ENCODE assay signal across 1 cellular context in the genomic region with DNA sequence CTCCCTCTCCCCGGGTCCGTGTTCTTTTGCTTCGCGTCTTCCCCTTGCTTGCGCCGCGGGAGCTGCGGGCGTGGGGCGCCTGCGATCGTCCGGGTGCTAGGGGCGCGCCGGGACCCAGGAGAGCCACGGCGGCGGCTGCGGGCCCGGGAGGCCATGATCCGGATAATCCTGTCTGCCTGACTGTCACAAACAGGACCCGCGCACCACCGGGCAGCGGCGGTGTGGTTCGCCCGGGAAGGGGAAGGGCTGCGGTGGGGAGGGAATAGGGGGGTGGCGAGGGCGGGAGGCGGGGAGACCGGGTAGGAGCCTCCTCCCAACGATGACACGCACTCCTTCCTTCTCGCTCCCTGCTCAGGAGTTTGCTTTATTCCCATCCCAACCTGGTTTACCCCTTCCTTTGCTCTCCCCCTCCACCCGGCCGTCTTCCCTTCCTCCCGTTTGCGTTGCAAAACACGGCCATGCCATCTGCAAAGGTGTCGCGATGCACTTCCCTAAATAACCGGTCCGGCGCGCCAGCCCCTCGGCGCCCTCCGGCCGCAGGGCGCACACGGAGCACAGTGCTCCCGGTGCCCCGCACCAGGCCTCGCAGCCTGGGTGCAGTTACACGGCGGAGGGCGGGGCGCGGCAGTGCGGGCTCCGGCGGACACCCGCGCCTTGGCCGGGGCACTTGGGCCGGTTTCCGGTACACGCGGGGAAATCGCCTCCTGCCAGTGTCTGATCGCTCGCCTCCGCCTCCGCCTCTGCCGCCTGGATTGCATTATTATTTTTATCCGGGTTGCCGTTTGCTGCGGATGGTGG.
TF ChIP-seq lines count a peak whose summit lies in the region.

No MANE protein-coding gene starts in this region.

TF ChIP-seq in HepG2, 621 proteins besides CTCF, POLR2A, EP300 and RAD21 (continued from another document and continues in another):
- no peak for TF ChIP-seq SP4 (CRISPR knock-in tag; IDR thresholded peaks at IDR 0.05)
- peak; percentile 8 for TF ChIP-seq HNRNPLL (IDR thresholded peaks at IDR 0.05; ENCODE audit: low read depth, low read length, poor library complexity, severe bottlenecking)
- TF ChIP-seq ARNT2 (CRISPR knock-in tag; IDR thresholded peaks at IDR 0.05; ENCODE audit: low read depth): peak; percentile 37; the same call in 1 of the 2 replicates
- no peak for TF ChIP-seq MATR3 (CRISPR knock-in tag; IDR thresholded peaks at IDR 0.05)
- no peak for TF ChIP-seq NR2F1 (CRISPR knock-in tag; IDR thresholded peaks at IDR 0.05)
- TF ChIP-seq ZNF292 (CRISPR knock-in tag; IDR thresholded peaks at IDR 0.05; ENCODE audit: borderline replicate concordance, low read depth): no peak
- no peak for TF ChIP-seq SALL2 (CRISPR knock-in tag; IDR thresholded peaks at IDR 0.05)
- TF ChIP-seq NKX3-1 (CRISPR knock-in tag; IDR thresholded peaks at IDR 0.05): no peak
- TF ChIP-seq RELA (CRISPR knock-in tag; IDR thresholded peaks at IDR 0.05): no peak
- TF ChIP-seq ZNF629 (CRISPR knock-in tag; conservative IDR thresholded peaks at IDR 0.05): no peak
- no peak for TF ChIP-seq ZNF556 (CRISPR knock-in tag; IDR thresholded peaks at IDR 0.05; ENCODE audit: borderline replicate concordance)
- no peak for TF ChIP-seq FOXK2 (IDR thresholded peaks at IDR 0.05)
- TF ChIP-seq FOXK1 (CRISPR knock-in tag; IDR thresholded peaks at IDR 0.05; ENCODE audit: borderline replicate concordance, low read depth): 0 out of 2 replicates have a peak, but pooled peaks have one; percentile 31
- TF ChIP-seq ZNF772 (CRISPR knock-in tag; IDR thresholded peaks at IDR 0.05): peak; percentile 43; the same call in 1 of the 2 replicates
- TF ChIP-seq ZNF740 (CRISPR knock-in tag; IDR thresholded peaks at IDR 0.05): no peak
- no peak for TF ChIP-seq BCL6 (CRISPR knock-in tag; IDR thresholded peaks at IDR 0.05)
- no peak for TF ChIP-seq ZUFSP (CRISPR knock-in tag; IDR thresholded peaks at IDR 0.05; ENCODE audit: borderline replicate concordance)
- TF ChIP-seq, protein P1, sequence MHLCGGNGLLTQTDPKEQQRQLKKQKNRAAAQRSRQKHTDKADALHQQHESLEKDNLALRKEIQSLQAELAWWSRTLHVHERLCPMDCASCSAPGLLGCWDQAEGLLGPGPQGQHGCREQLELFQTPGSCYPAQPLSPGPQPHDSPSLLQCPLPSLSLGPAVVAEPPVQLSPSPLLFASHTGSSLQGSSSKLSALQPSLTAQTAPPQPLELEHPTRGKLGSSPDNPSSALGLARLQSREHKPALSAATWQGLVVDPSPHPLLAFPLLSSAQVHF (CRISPR knock-in tag; IDR thresholded peaks at IDR 0.05): 0 out of 2 replicates have a peak, but pooled peaks have one; percentile 48
- TF ChIP-seq RERE (CRISPR knock-in tag; IDR thresholded peaks at IDR 0.05; ENCODE audit: low read depth): no peak
- TF ChIP-seq ZNF296 (CRISPR knock-in tag; conservative IDR thresholded peaks at IDR 0.05): no peak
- no peak for TF ChIP-seq HINFP (CRISPR knock-in tag; IDR thresholded peaks at IDR 0.05; ENCODE audit: low read depth)
- no peak for TF ChIP-seq MAZ (IDR thresholded peaks at IDR 0.05; ENCODE audit: borderline replicate concordance, low read depth, low read length)
- TF ChIP-seq MAZ (CRISPR knock-in tag; IDR thresholded peaks at IDR 0.05; ENCODE audit: low read depth): 0 out of 2 replicates have a peak, but pooled peaks have one; percentile 40
- TF ChIP-seq, protein P2, sequence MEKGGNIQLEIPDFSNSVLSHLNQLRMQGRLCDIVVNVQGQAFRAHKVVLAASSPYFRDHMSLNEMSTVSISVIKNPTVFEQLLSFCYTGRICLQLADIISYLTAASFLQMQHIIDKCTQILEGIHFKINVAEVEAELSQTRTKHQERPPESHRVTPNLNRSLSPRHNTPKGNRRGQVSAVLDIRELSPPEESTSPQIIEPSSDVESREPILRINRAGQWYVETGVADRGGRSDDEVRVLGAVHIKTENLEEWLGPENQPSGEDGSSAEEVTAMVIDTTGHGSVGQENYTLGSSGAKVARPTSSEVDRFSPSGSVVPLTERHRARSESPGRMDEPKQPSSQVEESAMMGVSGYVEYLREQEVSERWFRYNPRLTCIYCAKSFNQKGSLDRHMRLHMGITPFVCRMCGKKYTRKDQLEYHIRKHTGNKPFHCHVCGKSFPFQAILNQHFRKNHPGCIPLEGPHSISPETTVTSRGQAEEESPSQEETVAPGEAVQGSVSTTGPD (CRISPR knock-in tag; IDR thresholded peaks at IDR 0.05): no peak
- TF ChIP-seq MEF2D (CRISPR knock-in tag; IDR thresholded peaks at IDR 0.05): no peak
- TF ChIP-seq TOPORS (CRISPR knock-in tag; IDR thresholded peaks at IDR 0.05): 0 out of 2 replicates have a peak, but pooled peaks have one; percentile 9
- TF ChIP-seq, protein P3, sequence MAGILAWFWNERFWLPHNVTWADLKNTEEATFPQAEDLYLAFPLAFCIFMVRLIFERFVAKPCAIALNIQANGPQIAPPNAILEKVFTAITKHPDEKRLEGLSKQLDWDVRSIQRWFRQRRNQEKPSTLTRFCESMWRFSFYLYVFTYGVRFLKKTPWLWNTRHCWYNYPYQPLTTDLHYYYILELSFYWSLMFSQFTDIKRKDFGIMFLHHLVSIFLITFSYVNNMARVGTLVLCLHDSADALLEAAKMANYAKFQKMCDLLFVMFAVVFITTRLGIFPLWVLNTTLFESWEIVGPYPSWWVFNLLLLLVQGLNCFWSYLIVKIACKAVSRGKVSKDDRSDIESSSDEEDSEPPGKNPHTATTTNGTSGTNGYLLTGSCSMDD (CRISPR knock-in tag; IDR thresholded peaks at IDR 0.05): no peak
- TF ChIP-seq TCF7L2 (IDR thresholded peaks at IDR 0.05; ENCODE audit: low read depth, low read length): no peak
- peak; percentile 66; the same call in 1 of the 2 replicates for TF ChIP-seq UBTF (CRISPR knock-in tag; IDR thresholded peaks at IDR 0.05)
- no peak for TF ChIP-seq ZNF660 (CRISPR knock-in tag; IDR thresholded peaks at IDR 0.05; ENCODE audit: borderline replicate concordance, low read depth)
- TF ChIP-seq CHCHD3 (CRISPR knock-in tag; IDR thresholded peaks at IDR 0.05): 0 out of 2 replicates have a peak, but pooled peaks have one; percentile 42
- TF ChIP-seq IRX3 (CRISPR knock-in tag; IDR thresholded peaks at IDR 0.05; ENCODE audit: borderline replicate concordance, low read depth): no peak
- TF ChIP-seq GABPB1 (CRISPR knock-in tag; IDR thresholded peaks at IDR 0.05): peak; percentile 51
- TF ChIP-seq ZNF44 (CRISPR knock-in tag; IDR thresholded peaks at IDR 0.05): no peak
- TF ChIP-seq ZBTB43 (CRISPR knock-in tag; conservative IDR thresholded peaks at IDR 0.05): no peak; the same call in 1 of the 2 replicates
- no peak for TF ChIP-seq ZNF430 (CRISPR knock-in tag; IDR thresholded peaks at IDR 0.05)
- peak; percentile 29; the same call in 1 of the 2 replicates for TF ChIP-seq ZNF777 (CRISPR knock-in tag; IDR thresholded peaks at IDR 0.05)
- TF ChIP-seq GABPA (IDR thresholded peaks at IDR 0.05; ENCODE audit: low read depth, low read length): peak; percentile 17; the same call in 1 of the 2 replicates
- no peak for TF ChIP-seq GABPA (CRISPR knock-in tag; IDR thresholded peaks at IDR 0.05; ENCODE audit: low read depth)
- TF ChIP-seq SRSF9 (IDR thresholded peaks at IDR 0.05; ENCODE audit: borderline replicate concordance, insufficient read depth, low read depth, low read length, poor library complexity, severe bottlenecking): no peak
- no peak for TF ChIP-seq U2AF2 (IDR thresholded peaks at IDR 0.05; ENCODE audit: low read depth, low read length)
